ENCODE assay signal across 18 cellular contexts in the genomic region with DNA sequence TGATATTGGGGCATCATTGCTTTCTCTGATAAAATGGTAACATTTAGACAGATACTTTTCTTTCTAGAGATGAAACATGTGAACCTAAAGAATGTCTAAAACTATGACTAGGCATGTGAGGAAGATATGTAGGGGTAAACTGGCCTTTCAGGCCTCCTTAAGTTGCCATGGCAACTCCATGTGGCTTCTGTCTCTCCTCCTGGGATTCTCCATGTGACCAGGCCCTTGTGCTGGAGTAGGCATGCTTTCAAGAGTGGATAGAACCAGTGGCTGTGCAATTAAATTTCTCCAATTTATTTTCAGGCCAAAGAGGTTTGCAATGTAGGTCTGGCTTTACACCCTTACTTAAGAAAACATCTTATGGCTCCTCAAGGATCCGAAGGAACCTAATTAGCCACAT.
"Had no signal": no experiment of that assay in that cellular context is flagged by ENCODE, and none has a peak within 500 bp of the region (broad histone marks: within the 10 kb centered on the region; RNA-seq: fewer than 3 reads in every experiment).

No MANE protein-coding gene starts in this region.

- H3K27ac ChIP-seq: gastrocnemius medialis, heart left ventricle, neutrophil, pancreas, right lobe of liver, stomach, upper lobe of left lung had no signal

- H3K4me3 ChIP-seq: gastrocnemius medialis, heart left ventricle, pancreas, right lobe of liver, smooth muscle cell, stomach, upper lobe of left lung had no signal

- DNase-seq: activated B cell treated with CpG ODN at 0.5 μM for 24 hours; activated CD4-positive, alpha-beta memory T cell treated with anti-CD3 and anti-CD28 coated beads for 36 hours; activated CD4-positive, alpha-beta T cell treated with anti-CD3 and anti-CD28 coated beads for 4 hours; activated T-cell treated with anti-CD3 and anti-CD28 coated beads for 4 hours; effector CD4-positive, alpha-beta T cell; gastrocnemius medialis; heart left ventricle; mesenchymal stem cell; naive thymus-derived CD4-positive, alpha-beta T cell; pancreas; right lobe of liver; stimulated activated CD4-positive, alpha-beta T cell treated with anti-CD3 and anti-CD28 coated beads, Interleukin-4, amount 100 ng/mL, for 24 hours; stomach; upper lobe of left lung had no signal

- ATAC-seq: esophagus mucosa; gastrocnemius medialis; heart left ventricle; naive thymus-derived CD4-positive, alpha-beta T cell; pancreas; right lobe of liver; stimulated activated effector memory CD8-positive, alpha-beta T cell treated with anti-CD3 and anti-CD28 coated beads, Interleukin-12 subunit alpha, Interleukin-12 subunit beta, amount 100 ng/mL, for 72 hours had no signal

- H3K4me1 ChIP-seq: gastrocnemius medialis, heart left ventricle, pancreas, right lobe of liver, stomach, upper lobe of left lung had no signal

- H3K4me2 ChIP-seq: smooth muscle cell had no signal

- H3K9me3 ChIP-seq: gastrocnemius medialis, neutrophil, pancreas, right lobe of liver had no signal

- H3K27me3 ChIP-seq: gastrocnemius medialis, pancreas, right lobe of liver, stomach, upper lobe of left lung had no signal

- H3K36me3 ChIP-seq: gastrocnemius medialis, heart left ventricle, neutrophil, pancreas, right lobe of liver, stomach, upper lobe of left lung had no signal
